Comparison of ENCODE assay signal across 8 cellular contexts in genomic region chr14:95561001-95561412, GRCh38. TPM values are rescaled to one million over a fixed set of nuclear protein-coding genes. Genes with fewer than 3 reads are reported as not detected.
DNase-seq lines count a peak whose midpoint lies in the region; ATAC-seq, FAIRE-seq and TF ChIP-seq lines count a peak whose summit lies in the region.

No MANE protein-coding gene starts in this region.

- no peaks in the 10 kb centered on the region for H3K36me3 ChIP-seq in hepatocyte (replicated peaks; ENCODE audit: insufficient read depth, low read depth)
- H3K36me3 ChIP-seq in small intestine (ENCODE audit: control insufficient read depth in 2 of 2, insufficient read depth in 2 of 2, low read length in 2 of 2), result no peaks in the 10 kb centered on the region

- peak; percentile 74 for DNase-seq in A172 (ENCODE audit: low spot score)
- peak; percentile 30 for DNase-seq in NCI-H2029 treated with DMSO at 0.1 percent for 48 hours (lab: John Stamatoyannopoulos, UW)
- peak; percentile 76 for DNase-seq in T-helper 9 cell
- peak; percentile 85 for DNase-seq in astrocyte of the cerebellum (ENCODE audit: low read depth)
- peak; percentile 94 for DNase-seq in hepatocyte (ENCODE audit: low spot score)
- peak; percentile 88 for DNase-seq in small intestine

- H3K4me1 ChIP-seq in hepatocyte (ENCODE audit: insufficient read depth) (no peaks in the 10 kb centered on the region), small intestine (ENCODE audit: control insufficient read depth in 2 of 2, insufficient read depth in 1 of 2, low read depth in 1 of 2, low read length in 1 of 2) (no peaks in the 10 kb centered on the region)

- H2AFZ ChIP-seq in hepatocyte, result no peak overlapping the region

- H4K20me1 ChIP-seq in hepatocyte (ENCODE audit: insufficient read depth, poor library complexity, severe bottlenecking), result no peaks in the 10 kb centered on the region

- 16% methylated on average over 14 of the region's 14 CpGs for WGBS in hepatocyte (ENCODE audit: low lambda C conversion rate, missing lambda C conversion rate)
- 3 to 11% (median 5%) methylated on average over 14 of the region's 14 CpGs for WGBS in small intestine, 3 donors

- in situ Hi-C loops in astrocyte of the cerebellum (cut with HindIII; ENCODE audit: low sequenced_read_pairs), result loop anchor here (25.0 kb wide), 1 partner anchor 426 kb away; no protein-coding TSS in a partner anchor

- H3K9me3 ChIP-seq in hepatocyte (ENCODE audit: low read depth), result no peaks in the 10 kb centered on the region
- H3K9me3 ChIP-seq in small intestine (ENCODE audit: control insufficient read depth, low read depth), result no peaks in the 10 kb centered on the region

- H3K27me3 ChIP-seq in hepatocyte (no peaks in the 10 kb centered on the region), small intestine (ENCODE audit: control insufficient read depth in 2 of 2, insufficient read depth in 2 of 2, low read length in 2 of 2) (no peaks in the 10 kb centered on the region)

- peak; percentile 76 for ATAC-seq in GM18508 (IDR thresholded peaks at IDR 0.05; ENCODE audit: insufficient read depth, unreplicated experiment)
- peak; percentile 90 for ATAC-seq in HG02981 (IDR thresholded peaks at IDR 0.05; ENCODE audit: unreplicated experiment)

- FAIRE-seq in small intestine (lab: Jason Lieb, UNC), result no peak

- H3K4me2 ChIP-seq in hepatocyte, result no peak overlapping the region

- H3K4me3 ChIP-seq in astrocyte of the cerebellum (ENCODE audit: low read depth, low read length) (no peak overlapping the region), hepatocyte (no peak overlapping the region), small intestine (ENCODE audit: low read depth in 1 of 2, low read length in 2 of 2) (no peak overlapping the region)

- H3K27ac ChIP-seq in hepatocyte, result no peak overlapping the region
- no peak overlapping the region for H3K27ac ChIP-seq in small intestine (ENCODE audit: low read depth in 1 of 2, low read length in 1 of 2)

- H3K9me2 ChIP-seq in hepatocyte (replicated peaks; ENCODE audit: insufficient read depth), result no peaks in the 10 kb centered on the region

- TF ChIP-seq CTCF in astrocyte of the cerebellum (IDR thresholded peaks at IDR 0.05; ENCODE audit: low read depth, low read length, missing control alignments) (peak; percentile 97), hepatocyte (IDR thresholded peaks at IDR 0.05; ENCODE audit: poor library complexity) (peak; percentile 98)

- no peaks in the 10 kb centered on the region for H3K79me2 ChIP-seq in hepatocyte

RNA-seq across cellular contexts. Expression of gene GLRX5, which starts 26.2 kb away (rescaled TPM):
- total RNA-seq in A172 (2014; rRNA removed; shearing (Covaris generic)), result 53.1 and 56.1 TPM in 2 replicates
- total RNA-seq in hepatocyte, result 50.0 and 63.5 TPM in 2 replicates
- polyA plus RNA-seq in hepatocyte, result 94.5 and 105 TPM in 2 replicates
- 10 to 100 TPM; 53.5 to 80.5 (median 54.0) TPM for polyA plus RNA-seq in small intestine

RNA-seq across cellular contexts. Expression of gene SYNE3, which starts 44.6 kb away (rescaled TPM):
- 0.14 and 0.91 TPM in 2 replicates for total RNA-seq in A172 (2014; rRNA removed; shearing (Covaris generic))
- 2.0 and 2.4 TPM in 2 replicates for total RNA-seq in hepatocyte
- 0.16 and 1.3 TPM in 2 replicates for polyA plus RNA-seq in hepatocyte
- 1 to 10 TPM in 2 of 3 donors, under 1 TPM in 1; 0.81 to 5.0 (median 1.8) TPM for polyA plus RNA-seq in small intestine

Comparison
In these comparisons a context has a peak if more than half of its experiments do, and no peak if none do; other contexts are left out.
1. DNase-seq: peak in every context shown above with its lines; median percentile 94 in hepatocyte; 88 in small intestine; 85 in astrocyte of the cerebellum; 76 in T-helper 9 cell; 74 in A172; 30 in NCI-H2029 treated with DMSO at 0.1 percent for 48 hours.